1 cellular context compared by ENCODE assay signal in genomic region chr3:184059424-184059823, GRCh38.
TF ChIP-seq lines count a peak whose summit lies in the region.

No MANE protein-coding gene starts in this region.

TF ChIP-seq in HCT116, 20 proteins besides CTCF, POLR2A, EP300 and RAD21 (continued from another document):
- TF ChIP-seq ZBTB33 (IDR thresholded peaks at IDR 0.05; ENCODE audit: extremely low read depth, insufficient replicate concordance, low read length) (no peak), TCF7L2 (IDR thresholded peaks at IDR 0.05; ENCODE audit: borderline replicate concordance, extremely low read depth, insufficient read depth, insufficient read length) (no peak), SP1 (IDR thresholded peaks at IDR 0.05; ENCODE audit: low read depth) (no peak), CBX3 (IDR thresholded peaks at IDR 0.05; ENCODE audit: low read depth) (no peak), ZNF274 (IDR thresholded peaks at IDR 0.05; ENCODE audit: low read depth, low read length) (no peak), EZH2 (IDR thresholded peaks at IDR 0.05) (no peak), REST (IDR thresholded peaks at IDR 0.05; ENCODE audit: low read depth) (no peak), FOSL1 (IDR thresholded peaks at IDR 0.05; ENCODE audit: low read depth) (no peak), JUND (IDR thresholded peaks at IDR 0.05) (no peak), SRF (IDR thresholded peaks at IDR 0.05; ENCODE audit: low read depth) (no peak), YY1 (IDR thresholded peaks at IDR 0.05; ENCODE audit: extremely low read depth, insufficient replicate concordance, low read depth, low read length) (no peak), ZFX (IDR thresholded peaks at IDR 0.05) (no peak)
